8 cellular contexts compared by ENCODE assay signal in the genomic region with DNA sequence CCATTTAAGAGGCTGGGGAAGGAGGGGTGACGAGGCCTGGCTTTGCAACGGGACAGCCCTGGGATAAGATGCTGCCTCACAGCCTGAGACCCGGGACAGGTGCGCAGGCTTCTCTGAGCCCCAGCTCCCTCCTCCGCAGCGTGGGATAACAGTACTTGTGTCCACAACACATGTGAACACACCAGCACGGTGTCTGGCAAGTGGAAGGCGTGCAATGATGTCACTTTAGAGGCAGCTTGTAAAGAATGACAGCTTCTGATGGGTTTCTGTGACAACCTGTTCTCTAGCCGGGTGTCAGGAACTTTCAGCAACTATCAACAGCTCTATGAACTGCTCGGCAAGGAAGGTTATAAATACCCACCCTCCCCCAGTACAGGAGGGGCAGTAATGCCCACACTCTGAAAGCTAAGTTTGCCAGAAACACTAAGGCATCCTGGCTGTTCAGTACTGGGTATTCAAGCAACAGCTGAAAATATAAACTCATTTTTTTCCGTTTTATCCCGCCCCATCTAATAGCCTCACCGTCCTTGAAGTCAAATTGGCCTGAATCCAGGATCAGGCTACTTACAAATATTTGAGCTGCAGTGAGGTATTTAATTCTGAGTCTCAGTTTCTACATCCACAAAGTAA. TPM values are rescaled to one million over a fixed set of nuclear protein-coding genes. Genes with fewer than 3 reads are reported as not detected.
A peak's percentile ranks its signal among the peaks of the same experiment; 100 is the strongest.
DNase-seq lines count a peak whose midpoint lies in the region; ATAC-seq and TF ChIP-seq lines count a peak whose summit lies in the region.

No MANE protein-coding gene starts in this region.

- WGBS in esophagus, 2 donors, result 45 to 52% methylated on average over 13 of the region's 13 CpGs
- 48 to 69% methylated on average over 12 to 13 of the region's 13 CpGs for WGBS in lower leg skin, 2 donors

- peaks cover 5 to 90% (median 29%) of the 10 kb centered on the region in 3 donors for H3K36me3 Mint-ChIP-seq in CD8-positive, alpha-beta memory T cell

- no peak for TF ChIP-seq POLR2A in lower leg skin (IDR thresholded peaks at IDR 0.05)

- CTCF ChIA-PET in CD8-positive, alpha-beta memory T cell (lab: Charles Lee), result interaction anchor here (0.8 to 6.2 kb wide), 12 partner anchors 10 to 142 kb away, joined by 3 to 47 read pairs (median 6); no protein-coding TSS in a partner anchor

- H3K9me3 ChIP-seq in CD8-positive, alpha-beta memory T cell (ENCODE audit: low read length), result no peaks in the 10 kb centered on the region
- no peaks in the 10 kb centered on the region for H3K9me3 ChIP-seq in esophagus (ENCODE audit: control insufficient read depth in 2 of 2, insufficient read depth in 1 of 2, low read depth in 1 of 2, low read length in 1 of 2)

- peaks cover 56% of the 10 kb centered on the region for H3K4me1 ChIP-seq in CD8-positive, alpha-beta memory T cell (ENCODE audit: insufficient read depth, low read length)
- H3K4me1 ChIP-seq in esophagus (ENCODE audit: control insufficient read depth in 2 of 2, insufficient read depth in 2 of 2, low read length in 1 of 2), result peaks cover 31 to 71% of the 10 kb centered on the region in 2 donors

- DNase-seq in CD8-positive, alpha-beta memory T cell, result peak in 1 of 5 donors; percentile 59
- peak; percentile 59 for DNase-seq in SHP77 treated with DMSO at 0.1 percent for 48 hours (lab: John Stamatoyannopoulos, UW)
- DNase-seq in occipital lobe (lab: John Stamatoyannopoulos, UW), result peak; percentile 49
- DNase-seq in lower leg skin (ENCODE audit: low spot score in 2 of 2), result no peak
- no peak for DNase-seq in AG08395 (ENCODE audit: low spot score)
- DNase-seq in NCI-H146 (lab: John Stamatoyannopoulos, UW), result no peak

- no peak for TF ChIP-seq CTCF in lower leg skin (IDR thresholded peaks at IDR 0.05)

- H3K27me3 Mint-ChIP-seq in CD8-positive, alpha-beta memory T cell, result peaks cover 0 to 2% of the 10 kb centered on the region in 2 donors

- H3K27ac Mint-ChIP-seq in CD8-positive, alpha-beta memory T cell, result peak overlapping the region; percentile 94 to 100 (median 99)

- no peaks in the 10 kb centered on the region for H3K27me3 ChIP-seq in CD8-positive, alpha-beta memory T cell (ENCODE audit: insufficient read depth, low read length, poor library complexity, severe bottlenecking)
- no peaks in the 10 kb centered on the region for H3K27me3 ChIP-seq in esophagus (ENCODE audit: control insufficient read depth in 1 of 2, insufficient read depth in 2 of 2, low read length in 2 of 2)

- H3K36me3 ChIP-seq in CD8-positive, alpha-beta memory T cell (ENCODE audit: insufficient read depth, low read length), result peaks cover 59% of the 10 kb centered on the region
- H3K36me3 ChIP-seq in esophagus (ENCODE audit: control insufficient read depth in 2 of 2, insufficient read depth in 2 of 2, low read length in 1 of 2), result peaks cover 10 to 34% of the 10 kb centered on the region in 2 donors

- H3K4me3 ChIP-seq in CD8-positive, alpha-beta memory T cell (ENCODE audit: low read length), result no peak overlapping the region
- H3K4me3 ChIP-seq in esophagus (ENCODE audit: low read depth in 1 of 2, low read length in 2 of 2), result no peak overlapping the region
- no peak overlapping the region for H3K4me3 ChIP-seq in lower leg skin (ENCODE audit: low read depth, poor library complexity, severe bottlenecking)

- H3K27ac ChIP-seq in CD8-positive, alpha-beta memory T cell (ENCODE audit: low read depth, low read length), result peak overlapping the region; percentile 81
- peak overlapping the region; percentile 91 to 99 for H3K27ac ChIP-seq in esophagus (ENCODE audit: low read depth in 2 of 2, low read length in 1 of 2)

- intact Hi-C loops in lower leg skin (cut with DNase I; ENCODE audit: low total_unique reads), result no loop called here

- ATAC-seq in HG03457 (IDR thresholded peaks at IDR 0.05; ENCODE audit: unreplicated experiment), result no peak

- H3K9me3 Mint-ChIP-seq in CD8-positive, alpha-beta memory T cell, result no peaks in the 10 kb centered on the region

- POLR2A ChIA-PET in CD8-positive, alpha-beta memory T cell (lab: Charles Lee), result interaction anchor here (0.8 to 1.8 kb wide), 9 partner anchors 10 to 179 kb away, joined by 3 to 6 read pairs (median 4); a partner anchor contains a TSS

- H3K4me1 Mint-ChIP-seq in CD8-positive, alpha-beta memory T cell, result peaks cover 69 to 72% (median 70%) of the 10 kb centered on the region in 3 donors

- peak overlapping the region; percentile 85 to 92 (median 89) for H3K4me3 Mint-ChIP-seq in CD8-positive, alpha-beta memory T cell

RNA-seq across cellular contexts. Expression of a gene that starts 59.7 kb away (rescaled TPM):
- 100 to 1,000 TPM; 680 to 684 TPM for total RNA-seq in CD8-positive, alpha-beta memory T cell
- polyA plus RNA-seq in CD8-positive, alpha-beta memory T cell, result 425 TPM
- polyA plus RNA-seq in esophagus, result 100 to 1,000 TPM; 107 to 114 TPM
- total RNA-seq in occipital lobe, result 34.6 TPM
- total RNA-seq in lower leg skin, result 100 to 1,000 TPM; 258 to 335 (median 307) TPM

Comparison
In these comparisons a context has a peak if more than half of its experiments do, and no peak if none do; other contexts are left out.
1. DNase-seq: peak in SHP77 treated with DMSO at 0.1 percent for 48 hours (single experiment) and occipital lobe (single experiment); none in lower leg skin (0 of 2), AG08395 (single experiment) and NCI-H146 (single experiment).